ENCODE assay signal across 1 cellular context in genomic region chr17:79887451-79887991, GRCh38.
TF ChIP-seq lines count a peak whose summit lies in the region.

No MANE protein-coding gene starts in this region.

TF ChIP-seq in K562, 482 proteins besides CTCF, POLR2A, EP300 and RAD21 (continued from another document):
- TF ChIP-seq PBX2 (CRISPR knock-in tag; IDR thresholded peaks at IDR 0.05; ENCODE audit: low read depth) (no peak), PBX2 (tag; conservative IDR thresholded peaks at IDR 0.05; ENCODE audit: low read depth) (peak; percentile 49), CBFA2T2 (conservative IDR thresholded peaks at IDR 0.05) (0 out of 2 replicates have a peak, but pooled peaks have one; percentile 9), MEIS2 (IDR thresholded peaks at IDR 0.05; ENCODE audit: partially characterized antibody) (peak; percentile 56), THRA (IDR thresholded peaks at IDR 0.05) (no peak), TSHZ1 (CRISPR knock-in tag; IDR thresholded peaks at IDR 0.05) (no peak), CBFA2T3 (IDR thresholded peaks at IDR 0.05) (0 out of 2 replicates have a peak, but pooled peaks have one; percentile 38), RREB1 (CRISPR knock-in tag; IDR thresholded peaks at IDR 0.05) (0 out of 2 replicates have a peak, but pooled peaks have one; percentile 74), CTBP1 (IDR thresholded peaks at IDR 0.05; ENCODE audit: borderline replicate concordance) (peak; percentile 94), GTF3C2 (IDR thresholded peaks at IDR 0.05; ENCODE audit: borderline replicate concordance, extremely low read depth, insufficient read length) (no peak), TAL1 (IDR thresholded peaks at IDR 0.05) (peak; percentile 30; the same call in 1 of the 2 replicates), RCOR1 (IDR thresholded peaks at IDR 0.05; ENCODE audit: borderline replicate concordance in 1 of 2, low read depth in 2 of 2, low read length in 2 of 2) (peak in 1 of 2 experiments; percentile 81; a peak in 2 of 4 replicates), TEAD4 (IDR thresholded peaks at IDR 0.05; ENCODE audit: low read length) (peak; percentile 39; the same call in 1 of the 2 replicates), TEAD4 (CRISPR knock-in tag; IDR thresholded peaks at IDR 0.05; ENCODE audit: borderline replicate concordance) (no peak), KDM1A (IDR thresholded peaks at IDR 0.05) (0 out of 4 replicates have a peak, but pooled peaks of 1 of the 2 experiments have one; percentile 14), ZNF3 (CRISPR knock-in tag; IDR thresholded peaks at IDR 0.05) (no peak), ZNF143 (CRISPR knock-in tag; IDR thresholded peaks at IDR 0.05) (no peak), CXXC5 (CRISPR knock-in tag; IDR thresholded peaks at IDR 0.05) (peak; percentile 47), ARID1B (IDR thresholded peaks at IDR 0.05) (peak; percentile 29; the same call in 1 of the 2 replicates)
TF ChIP-seq in K562: peak in this region for 13.
